ENCODE assay signal across 7 cellular contexts in the genomic region with DNA sequence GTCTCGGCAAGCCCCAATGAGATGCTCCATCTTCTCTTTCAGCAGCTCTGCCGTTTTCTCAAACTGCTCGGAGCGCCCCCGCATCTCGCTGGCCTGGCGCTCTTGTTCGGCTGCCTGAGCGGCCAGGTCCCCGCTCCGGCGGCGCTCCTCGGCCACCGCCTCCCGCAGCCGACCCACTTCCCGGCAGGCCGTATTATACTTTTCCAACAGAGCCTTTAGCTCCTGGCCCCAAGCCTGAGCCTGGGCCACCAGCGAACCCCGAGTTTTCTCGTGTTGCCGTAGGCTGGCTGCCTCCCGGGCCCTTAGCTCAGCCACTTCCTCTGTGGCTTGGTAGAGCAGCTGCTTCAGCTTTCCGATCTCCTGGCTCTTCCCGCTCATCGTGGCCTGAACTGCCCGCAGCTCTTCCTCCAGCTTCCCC. TPM values are rescaled to one million over a fixed set of nuclear protein-coding genes. Genes with fewer than 3 reads are reported as not detected.
A peak's percentile ranks its signal among the peaks of the same experiment; 100 is the strongest.
DNase-seq lines count a peak whose midpoint lies in the region; ATAC-seq and TF ChIP-seq lines count a peak whose summit lies in the region.

No MANE protein-coding gene starts in this region.

- DNase-seq in Kasumi-1 (lab: John Stamatoyannopoulos, UW) (peak; percentile 62 to 64), globus pallidus (ENCODE audit: low spot score) (peak; percentile 46), tibial nerve (ENCODE audit: low spot score in 2 of 2) (peak in 1 of 2 donors; percentile 25), NCI-H345 (lab: John Stamatoyannopoulos, UW) (no peak), NCI-H146 (lab: John Stamatoyannopoulos, UW) (no peak)

- TF ChIP-seq EP300 in tibial nerve (IDR thresholded peaks at IDR 0.05): peak in 1 of 2 donors; percentile 3

- peaks cover 7% of the 10 kb centered on the region for H3K27me3 Mint-ChIP-seq in activated T-helper 17 cell treated with anti-CD3 and anti-CD28 coated beads, Interleukin-2, amount 50 U/mL, for 72 hours

- no peaks in the 10 kb centered on the region for H3K9me3 Mint-ChIP-seq in activated T-helper 17 cell treated with anti-CD3 and anti-CD28 coated beads, Interleukin-2, amount 50 U/mL, for 72 hours

- no peak for TF ChIP-seq POLR2A in tibial nerve (IDR thresholded peaks at IDR 0.05)

- H3K4me1 Mint-ChIP-seq in activated T-helper 17 cell treated with anti-CD3 and anti-CD28 coated beads, Interleukin-2, amount 50 U/mL, for 72 hours: peaks cover 5% of the 10 kb centered on the region

- H2AFZ ChIP-seq in neuron (ENCODE audit: low read depth, low read length): peak overlapping the region; percentile 47

- H3K4me3 ChIP-seq in neuron (ENCODE audit: low read length): peak overlapping the region; percentile 37
- H3K4me3 ChIP-seq in tibial nerve: peak overlapping the region; percentile 35 to 56 (median 45)

- peak overlapping the region; percentile 15 to 89 (median 80) for H3K27ac ChIP-seq in tibial nerve

- H3K4me1 ChIP-seq in neuron (ENCODE audit: insufficient read depth, low read length): peaks cover 3% of the 10 kb centered on the region
- peaks cover 0 to 34% (median 0%) of the 10 kb centered on the region in 4 donors for H3K4me1 ChIP-seq in tibial nerve

- peaks cover 45% of the 10 kb centered on the region for H3K27me3 ChIP-seq in neuron (ENCODE audit: insufficient read depth, low read length)
- H3K27me3 ChIP-seq in tibial nerve: no peaks in the 10 kb centered on the region

- H3K4me3 Mint-ChIP-seq in activated T-helper 17 cell treated with anti-CD3 and anti-CD28 coated beads, Interleukin-2, amount 50 U/mL, for 72 hours: peak overlapping the region; percentile 84

- peaks cover 5% of the 10 kb centered on the region for H3K9me3 ChIP-seq in neuron (ENCODE audit: low read length)
- H3K9me3 ChIP-seq in tibial nerve: no peaks in the 10 kb centered on the region

- peak overlapping the region; percentile 57 for H3K27ac Mint-ChIP-seq in activated T-helper 17 cell treated with anti-CD3 and anti-CD28 coated beads, Interleukin-2, amount 50 U/mL, for 72 hours

- peak; percentile 87 for ATAC-seq in activated T-helper 17 cell treated with anti-CD3 and anti-CD28 coated beads, Interleukin-2, amount 50 U/mL, for 72 hours (replicated peaks)

- no peak for TF ChIP-seq CTCF in tibial nerve (IDR thresholded peaks at IDR 0.05)

- no peaks in the 10 kb centered on the region for H3K36me3 Mint-ChIP-seq in activated T-helper 17 cell treated with anti-CD3 and anti-CD28 coated beads, Interleukin-2, amount 50 U/mL, for 72 hours (ENCODE audit: low read depth)

- WGBS in tibial nerve, 2 donors: 2 to 3% methylated on average over 26 to 28 of the region's 28 CpGs

- no peaks in the 10 kb centered on the region for H3K36me3 ChIP-seq in neuron (ENCODE audit: insufficient read depth, low read length)
- H3K36me3 ChIP-seq in tibial nerve: peaks cover 0 to 3% (median 0%) of the 10 kb centered on the region in 3 donors

RNA-seq across cellular contexts. Expression of a gene that starts 13.1 kb away (rescaled TPM):
- total RNA-seq in activated T-helper 17 cell treated with anti-CD3 and anti-CD28 coated beads, Interleukin-2, amount 50 U/mL, for 72 hours: 10 to 100 TPM; 16.3 to 24.6 TPM
- 10 to 100 TPM; 25.5 to 29.1 (median 26.3) TPM for total RNA-seq in tibial nerve

RNA-seq across cellular contexts. Expression of a gene that starts 13.7 kb away (rescaled TPM):
- total RNA-seq in activated T-helper 17 cell treated with anti-CD3 and anti-CD28 coated beads, Interleukin-2, amount 50 U/mL, for 72 hours: under 1 TPM; 0.29 to 0.56 TPM
- 10 to 100 TPM in 1 of 4 donors, 1 to 10 TPM in 3; 2.7 to 11.2 (median 6.3) TPM for total RNA-seq in tibial nerve

RNA-seq across cellular contexts. Expression of a gene that starts 26.6 kb away (rescaled TPM):
- total RNA-seq in activated T-helper 17 cell treated with anti-CD3 and anti-CD28 coated beads, Interleukin-2, amount 50 U/mL, for 72 hours: 1 to 10 TPM; 2.3 to 2.7 TPM
- total RNA-seq in tibial nerve: 1 to 10 TPM; 2.7 to 8.4 (median 4.5) TPM

RNA-seq across cellular contexts. Expression of a gene that starts 37.8 kb away (rescaled TPM):
- 1 to 10 TPM; 1.6 to 2.9 TPM for total RNA-seq in activated T-helper 17 cell treated with anti-CD3 and anti-CD28 coated beads, Interleukin-2, amount 50 U/mL, for 72 hours
- 10 to 100 TPM; 29.4 to 42.9 (median 39.4) TPM for total RNA-seq in tibial nerve

RNA-seq across cellular contexts. Expression of a gene that starts 46.5 kb away (rescaled TPM):
- 10 to 100 TPM; 23.6 to 25.2 TPM for total RNA-seq in activated T-helper 17 cell treated with anti-CD3 and anti-CD28 coated beads, Interleukin-2, amount 50 U/mL, for 72 hours
- 10 to 100 TPM; 27.9 to 35.2 (median 30.8) TPM for total RNA-seq in tibial nerve

Comparison
In these comparisons a context has a peak if more than half of its experiments do, and no peak if none do; other contexts are left out.
1. DNase-seq: peak in Kasumi-1 (2 of 2) and globus pallidus (single experiment); none in NCI-H345 (single experiment) and NCI-H146 (single experiment).